25 cellular contexts compared by ENCODE assay signal in genomic region chr6:129184808-129185366, GRCh38.
A peak's percentile ranks its signal among the peaks of the same experiment; 100 is the strongest.
DNase-seq lines count a peak whose midpoint lies in the region; ATAC-seq and TF ChIP-seq lines count a peak whose summit lies in the region.
"Had no signal": no experiment of that assay in that cellular context is flagged by ENCODE, and none has a peak within 500 bp of the region (broad histone marks: within the 10 kb centered on the region; RNA-seq: fewer than 3 reads in every experiment).

No MANE protein-coding gene starts in this region.

- intact Hi-C loops in Right ventricle myocardium superior (cut with DNase I) (no loop called here), cardiac septum (cut with DNase I) (no loop called here), vagina (cut with DNase I) (no loop called here), posterior vena cava (cut with DNase I) (no loop called here)

- no peak for TF ChIP-seq POLR2A in vagina (IDR thresholded peaks at IDR 0.05)

- H3K36me3 ChIP-seq in right atrium auricular region (peaks cover 2% of the 10 kb centered on the region), vagina (no peaks in the 10 kb centered on the region)
- H3K36me3 ChIP-seq: adrenal gland, MG63, thyroid gland had no signal

- TF ChIP-seq CTCF in astrocyte of the spinal cord (IDR thresholded peaks at IDR 0.05; ENCODE audit: low read depth, low read length), result no peak
- no peak for TF ChIP-seq CTCF in right atrium auricular region (IDR thresholded peaks at IDR 0.05)
- no peak for TF ChIP-seq CTCF in vagina (IDR thresholded peaks at IDR 0.05)

- ATAC-seq in Right ventricle myocardium superior (ENCODE audit: poor library complexity), result peak; percentile 37
- no peak for ATAC-seq in GM21423 (IDR thresholded peaks at IDR 0.05; ENCODE audit: unreplicated experiment)
- ATAC-seq: SK-N-SH treated with all-trans-retinoic acid at 6 μM for 48 hours had no signal

- no peak for DNase-seq in Right ventricle myocardium superior
- no peak for DNase-seq in cardiac septum (ENCODE audit: low spot score)
- peak; percentile 37 for DNase-seq in astrocyte of the spinal cord (ENCODE audit: low read depth, low spot score)
- no peak for DNase-seq in right atrium auricular region (ENCODE audit: low spot score)
- no peak for DNase-seq in vagina (ENCODE audit: extremely low spot score in 2 of 2)
- no peak for DNase-seq in posterior vena cava (ENCODE audit: low spot score)
- no peak for DNase-seq in globus pallidus (ENCODE audit: low spot score)
- DNase-seq: activated B cell treated with CpG ODN at 0.5 μM for 24 hours; activated CD4-positive, alpha-beta T cell treated with anti-CD3 and anti-CD28 coated beads, Interleukin-2, amount 50 U/mL, for 48 hours; activated CD8-positive, alpha-beta memory T cell treated with anti-CD3 and anti-CD28 coated beads, Interleukin-2, amount 50 U/mL, for 48 hours; activated gamma-delta T cell treated with Interleukin-2 at 50 U/mL for 16 hours; adrenal gland; hypothalamus; islet precursor cell; MG63; NCI-H1436 treated with DMSO at 0.1 percent for 48 hours; NCI-H526; nucleus accumbens; retina; thyroid gland had no signal

- H3K4me3 ChIP-seq in astrocyte of the spinal cord (ENCODE audit: low read depth, low read length) (no peak overlapping the region), right atrium auricular region (no peak overlapping the region), vagina (no peak overlapping the region)
- H3K4me3 ChIP-seq: adrenal gland, coronary artery, MG63, thyroid gland had no signal

- H3K4me1 ChIP-seq in right atrium auricular region, result peaks cover 0 to 20% of the 10 kb centered on the region in 2 donors
- H3K4me1 ChIP-seq in vagina, result no peaks in the 10 kb centered on the region
- H3K4me1 ChIP-seq: adrenal gland, thyroid gland had no signal

- no peaks in the 10 kb centered on the region for H3K9me3 ChIP-seq in right atrium auricular region
- H3K9me3 ChIP-seq in vagina, result no peaks in the 10 kb centered on the region
- H3K9me3 ChIP-seq: thyroid gland had no signal

- H3K27ac ChIP-seq in right atrium auricular region (peak overlapping the region; percentile 43 to 52), vagina (peak overlapping the region; percentile 26)
- H3K27ac ChIP-seq: 22Rv1, adrenal gland, RWPE1, thyroid gland had no signal

- in situ Hi-C loops in astrocyte of the spinal cord (cut with HindIII; ENCODE audit: low sequenced_read_pairs), result no loop called here

- H3K27me3 ChIP-seq in right atrium auricular region (no peaks in the 10 kb centered on the region), vagina (no peaks in the 10 kb centered on the region)
- H3K27me3 ChIP-seq: adrenal gland, MG63, thyroid gland had no signal
